Comparison of ENCODE assay signal across 8 cellular contexts in the genomic region with DNA sequence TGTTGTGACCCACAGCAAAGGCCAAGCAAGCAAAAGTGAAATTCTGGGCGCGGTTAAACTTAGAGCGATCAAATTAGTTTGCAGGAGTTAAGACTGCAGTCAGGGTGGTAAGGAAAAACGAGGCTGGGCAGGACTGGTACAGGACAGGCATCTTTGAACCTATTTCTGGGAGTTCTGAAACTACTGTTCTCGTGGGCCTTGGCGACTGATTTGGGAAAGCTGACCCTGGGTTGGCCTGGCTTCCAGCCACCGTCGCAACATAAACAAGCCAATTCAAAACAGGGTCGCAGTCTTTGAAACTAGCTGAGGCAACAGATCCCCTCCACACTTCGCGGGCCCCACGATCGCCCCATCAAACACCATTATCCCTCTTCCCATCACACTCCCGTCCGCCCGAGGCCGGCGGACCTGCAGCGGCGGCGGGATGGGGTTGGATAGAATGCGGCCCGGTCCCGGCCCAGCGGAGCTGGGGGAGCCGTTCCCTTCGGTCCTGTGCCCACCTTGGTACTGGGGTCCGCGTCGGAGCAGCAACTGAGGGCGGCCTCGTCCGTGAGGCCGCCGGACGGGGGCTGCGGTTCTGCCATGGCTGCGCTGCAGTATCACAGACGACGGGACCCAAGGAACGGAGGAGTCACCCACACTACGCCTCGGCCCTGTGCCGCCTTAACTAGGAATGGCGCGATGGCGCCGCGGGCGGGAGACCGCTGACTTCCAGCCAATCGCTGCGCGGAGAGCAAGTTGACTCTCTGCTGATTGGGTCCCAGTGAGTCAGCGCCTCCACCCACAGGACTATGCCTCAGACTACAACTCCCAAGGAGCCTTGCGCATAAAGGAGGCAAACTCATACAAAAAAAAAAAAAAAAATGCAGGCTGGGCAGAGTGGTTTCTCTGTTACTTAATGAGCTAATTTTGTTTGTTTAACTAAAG. TPM values are rescaled to one million over a fixed set of nuclear protein-coding genes. Genes with fewer than 3 reads are reported as not detected.
DNase-seq lines count a peak whose midpoint lies in the region; TF ChIP-seq lines count a peak whose summit lies in the region.

A gene (minus strand): TSS at position 675 of the 927 bp plus-strand sequence. CDS start 91 bp downstream, at position 584.

- H3K36me3 ChIP-seq in ES-I3 (ENCODE audit: insufficient read depth, low read length), result 0 out of 2 replicates have a peak, but pooled peaks cover 3% of the 10 kb centered on the region
- H3K36me3 ChIP-seq in HAP-1 (replicated peaks), result peaks cover 14% of the 10 kb centered on the region; the same call in 1 of the 2 replicates
- no peaks in the 10 kb centered on the region for H3K36me3 ChIP-seq in MM.1S (replicated peaks; ENCODE audit: insufficient read depth, low read length)

- no peaks in the 10 kb centered on the region for H3K27me3 Mint-ChIP-seq in nephron (ENCODE audit: low read depth)
- peaks cover 7% of the 10 kb centered on the region for H3K27me3 Mint-ChIP-seq in stimulated activated naive CD8-positive, alpha-beta T cell treated with anti-CD3 and anti-CD28 coated beads, Interleukin-15, Interleukin-2, amounts not matched to agents 100 ng/mL and 50 ng/mL, for 24 hours

- peak within 1 kb of the TSS; percentile 90 for H2AFZ ChIP-seq in MM.1S (ENCODE audit: low read length)

- peak; percentile 96 to 97 for DNase-seq in HAP-1 (ENCODE audit: low spot score in 2 of 2)
- peak; percentile 98 for DNase-seq in MM.1S
- DNase-seq in SIG-M5 (lab: John Stamatoyannopoulos, UW), result peak; percentile 89
- peak; percentile 84 for DNase-seq in activated gamma-delta T cell (lab: John Stamatoyannopoulos, UW)
- peak; percentile 99 for DNase-seq in fibroblast of the aortic adventitia (ENCODE audit: low read depth)

- peaks cover 10% of the 10 kb centered on the region for H3K9me3 ChIP-seq in ES-I3 (ENCODE audit: control insufficient read depth, insufficient read depth, low read length)
- H3K9me3 ChIP-seq in HAP-1, result peaks cover 12% of the 10 kb centered on the region
- H3K9me3 ChIP-seq in MM.1S (replicated peaks; ENCODE audit: insufficient read depth, low read length), result no peaks in the 10 kb centered on the region

- H3K4me1 Mint-ChIP-seq in nephron, result peaks cover 23% of the 10 kb centered on the region
- peaks cover 46% of the 10 kb centered on the region for H3K4me1 Mint-ChIP-seq in stimulated activated naive CD8-positive, alpha-beta T cell treated with anti-CD3 and anti-CD28 coated beads, Interleukin-15, Interleukin-2, amounts not matched to agents 100 ng/mL and 50 ng/mL, for 24 hours (ENCODE audit: low read depth)

- H3K36me3 Mint-ChIP-seq in nephron (ENCODE audit: low read depth), result peaks cover 48% of the 10 kb centered on the region
- H3K36me3 Mint-ChIP-seq in stimulated activated naive CD8-positive, alpha-beta T cell treated with anti-CD3 and anti-CD28 coated beads, Interleukin-15, Interleukin-2, amounts not matched to agents 100 ng/mL and 50 ng/mL, for 24 hours (ENCODE audit: low read depth), result peaks cover 47% of the 10 kb centered on the region

- no peaks in the 10 kb centered on the region for H3K9me2 ChIP-seq in MM.1S (replicated peaks; ENCODE audit: insufficient read depth, low read length)

- H3K4me1 ChIP-seq in ES-I3 (ENCODE audit: insufficient read depth, low read length) (no peaks in the 10 kb centered on the region), HAP-1 (peaks cover 3% of the 10 kb centered on the region), MM.1S (ENCODE audit: low read length) (no peaks in the 10 kb centered on the region)

- peaks cover 38% of the 10 kb centered on the region for H3K79me2 ChIP-seq in MM.1S (ENCODE audit: low read length)

- H3K4me3 ChIP-seq in HAP-1 (peak within 1 kb of the TSS; percentile 75), MM.1S (ENCODE audit: low read length) (peak within 1 kb of the TSS; percentile 85), fibroblast of the aortic adventitia (ENCODE audit: low read depth, low read length) (peak within 1 kb of the TSS; percentile 76)

- H3K27me3 ChIP-seq in HAP-1 (ENCODE audit: low read depth) (0 out of 2 replicates have a peak, but pooled peaks cover 3% of the 10 kb centered on the region), MM.1S (replicated peaks; ENCODE audit: insufficient read depth, low read length) (no peaks in the 10 kb centered on the region)

- peak within 1 kb of the TSS; percentile 70 for H3K4me2 ChIP-seq in MM.1S (ENCODE audit: low read depth, low read length)

- H3K9me3 Mint-ChIP-seq in nephron, result peaks cover 36% of the 10 kb centered on the region
- peaks cover 12% of the 10 kb centered on the region for H3K9me3 Mint-ChIP-seq in stimulated activated naive CD8-positive, alpha-beta T cell treated with anti-CD3 and anti-CD28 coated beads, Interleukin-15, Interleukin-2, amounts not matched to agents 100 ng/mL and 50 ng/mL, for 24 hours

- H3K4me3 Mint-ChIP-seq in nephron, result peak within 1 kb of the TSS; percentile 94 to 97 (median 95)
- H3K4me3 Mint-ChIP-seq in stimulated activated naive CD8-positive, alpha-beta T cell treated with anti-CD3 and anti-CD28 coated beads, Interleukin-15, Interleukin-2, amounts not matched to agents 100 ng/mL and 50 ng/mL, for 24 hours, result peak within 1 kb of the TSS; percentile 100

- TF ChIP-seq CTCF in MM.1S (IDR thresholded peaks at IDR 0.05; ENCODE audit: low read length) (no peak), fibroblast of the aortic adventitia (IDR thresholded peaks at IDR 0.05; ENCODE audit: insufficient read depth, low read length) (no peak), nephron (IDR thresholded peaks at IDR 0.05; ENCODE audit: unreplicated experiment in 3 of 3) (no peak)

- peak within 1 kb of the TSS; percentile 67; the same call in 1 of the 2 replicates for H3K27ac ChIP-seq in MM.1S (ENCODE audit: low read length)

- peak within 1 kb of the TSS; percentile 95 to 96 (median 96) for H3K27ac Mint-ChIP-seq in nephron
- H3K27ac Mint-ChIP-seq in stimulated activated naive CD8-positive, alpha-beta T cell treated with anti-CD3 and anti-CD28 coated beads, Interleukin-15, Interleukin-2, amounts not matched to agents 100 ng/mL and 50 ng/mL, for 24 hours, result peak within 1 kb of the TSS; percentile 99

- H4K20me1 ChIP-seq in MM.1S (ENCODE audit: insufficient read depth, low read length), result no peaks in the 10 kb centered on the region

- H3K9ac ChIP-seq in ES-I3 (ENCODE audit: low read depth, low read length), result peak within 1 kb of the TSS; percentile 89
- H3K9ac ChIP-seq in MM.1S (ENCODE audit: low read length), result peak within 1 kb of the TSS; percentile 83

- in situ Hi-C loops in HAP-1 (cut with MboI; ENCODE audit: low sequenced_read_pairs), result no loop called here

- peaks cover 6% of the 10 kb centered on the region; the same call in 1 of the 2 replicates for H3F3A ChIP-seq in MM.1S (ENCODE audit: insufficient read depth, low read length)

RNA-seq across cellular contexts. Expression of the gene that starts here (rescaled TPM):
- total RNA-seq in fibroblast of the aortic adventitia (ENCODE audit: low replicate concordance), result 79.1 and 150 TPM in 2 replicates

Comparison
In these comparisons a context has a peak if more than half of its experiments do, and no peak if none do; other contexts are left out.
1. Peak in every context shown above with its lines: DNase-seq, H3K4me3 ChIP-seq and H3K27ac ChIP-seq.